Comparison of ENCODE assay signal across 1 cellular context in the genomic region with DNA sequence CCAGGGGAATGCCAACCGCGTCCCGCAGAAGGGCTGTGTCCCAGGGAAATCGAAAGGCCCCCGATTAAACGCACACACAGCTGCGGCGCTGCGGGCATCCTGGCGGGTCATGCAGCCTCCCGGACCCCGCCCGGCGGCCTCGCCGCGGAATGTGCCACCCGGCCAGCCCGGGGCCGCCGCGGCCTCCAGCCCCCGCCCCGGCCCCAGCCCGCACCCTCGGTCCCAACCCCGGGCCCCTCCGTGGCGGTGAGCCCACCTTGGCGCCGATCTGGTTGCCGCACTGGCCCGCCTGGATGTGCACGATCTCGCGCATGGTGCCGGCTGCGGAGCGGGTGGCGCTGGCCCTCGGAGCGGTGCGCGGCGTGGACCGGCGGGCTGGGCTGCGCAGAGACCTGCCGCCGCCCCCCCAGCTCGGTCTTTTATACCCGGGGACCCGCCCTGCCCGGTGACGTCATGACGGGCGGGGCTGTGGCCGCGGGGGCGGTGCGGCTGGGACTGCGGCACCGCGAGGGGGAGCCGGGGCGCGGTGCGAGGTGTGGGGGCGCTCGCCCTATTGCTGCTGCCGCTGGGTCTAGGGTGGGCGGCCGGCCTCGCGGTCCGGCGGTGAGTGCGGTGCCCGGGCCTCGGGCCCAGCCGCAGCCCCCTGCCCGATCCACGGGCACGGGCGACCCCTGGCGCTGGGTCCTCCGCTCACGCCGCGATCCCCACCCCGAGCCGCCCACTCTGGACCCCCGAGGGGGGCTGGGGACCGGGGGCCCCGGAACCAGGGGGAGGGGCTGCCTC.
TF ChIP-seq lines count a peak whose summit lies in the region.

Gene TUBB2A (minus strand): TSS at position 394 of the 783 bp plus-strand sequence. CDS start 81 bp downstream, at position 313.

TF ChIP-seq in IMR-90, 13 proteins besides CTCF, POLR2A, EP300 and RAD21 (continued from another document):
- TF ChIP-seq MXI1 (IDR thresholded peaks at IDR 0.05; ENCODE audit: borderline replicate concordance, low read depth, low read length) (peak; percentile 72), FOS (IDR thresholded peaks at IDR 0.05; ENCODE audit: low read depth, low read length) (0 out of 2 replicates have a peak, but pooled peaks have one; percentile 17), MAZ (IDR thresholded peaks at IDR 0.05; ENCODE audit: borderline replicate concordance, low read depth, low read length) (peak; percentile 97)
